In the genomic region with DNA sequence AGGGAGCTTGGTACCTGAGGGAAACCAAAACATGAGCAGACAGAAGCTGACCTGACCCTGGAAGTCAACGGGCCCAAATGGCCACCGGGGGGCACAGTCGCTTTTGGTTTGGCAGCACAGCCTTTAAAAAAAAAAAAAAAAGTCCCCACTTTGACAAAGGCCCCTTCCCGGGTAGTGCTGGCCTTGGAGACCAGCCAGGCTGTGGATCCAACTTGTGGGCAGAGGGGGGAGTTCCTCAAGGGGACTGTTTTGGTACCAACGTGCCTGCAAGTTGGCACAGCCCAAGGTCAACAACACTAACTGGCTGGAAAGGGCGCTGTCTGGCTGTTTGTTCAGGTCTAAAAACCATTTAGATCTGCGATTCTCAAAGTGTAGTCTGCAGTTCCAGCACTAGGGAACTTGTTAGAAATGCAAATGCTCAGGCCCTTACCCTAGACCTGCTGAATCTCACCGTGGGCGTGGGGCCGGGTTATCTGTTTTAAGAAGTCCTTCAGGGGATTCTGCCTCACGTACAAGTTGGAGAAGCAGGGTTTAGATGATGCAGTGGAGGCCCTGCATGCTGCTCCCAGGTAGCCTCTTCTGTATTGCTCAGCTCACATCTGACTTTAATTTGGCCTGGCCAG, we compare ENCODE assay signal across 8 cellular contexts.
DNase-seq lines count a peak whose midpoint lies in the region; ATAC-seq and TF ChIP-seq lines count a peak whose summit lies in the region.

No MANE protein-coding gene starts in this region.

- H3K4me3 Mint-ChIP-seq in activated T-helper 1 cell treated with anti-CD3 and anti-CD28 coated beads, Interleukin-12 subunit alpha, Interleukin-12 subunit beta, Interleukin-2, Interleukin-4 antibody, amounts not matched to agents 30 ng/mL and 10 ng/mL and 1 ng/mL, durations not matched to agents 14 hours and 24 hours and 36 hours, result peak overlapping the region; percentile 76
- peak overlapping the region; percentile 60 to 67 (median 65) for H3K4me3 Mint-ChIP-seq in nephron

- H3K9me2 ChIP-seq in PC-3 (replicated peaks; ENCODE audit: low read length), result no peaks in the 10 kb centered on the region

- H3K27ac ChIP-seq in PC-3 (ENCODE audit: low read length), result peak overlapping the region; percentile 94

- peaks cover 7% of the 10 kb centered on the region; the same call in 1 of the 2 replicates for H3K36me3 ChIP-seq in PC-3 (ENCODE audit: low read depth, low read length)

- H3K4me2 ChIP-seq in PC-3 (ENCODE audit: low read length), result peak overlapping the region; percentile 81

- peaks cover 29% of the 10 kb centered on the region for H3K36me3 Mint-ChIP-seq in activated T-helper 1 cell treated with anti-CD3 and anti-CD28 coated beads, Interleukin-12 subunit alpha, Interleukin-12 subunit beta, Interleukin-2, Interleukin-4 antibody, amounts not matched to agents 30 ng/mL and 10 ng/mL and 1 ng/mL, durations not matched to agents 14 hours and 24 hours and 36 hours (ENCODE audit: low read depth)
- peaks cover 18% of the 10 kb centered on the region for H3K36me3 Mint-ChIP-seq in nephron (ENCODE audit: low read depth)

- H3K27ac Mint-ChIP-seq in activated T-helper 1 cell treated with anti-CD3 and anti-CD28 coated beads, Interleukin-12 subunit alpha, Interleukin-12 subunit beta, Interleukin-2, Interleukin-4 antibody, amounts not matched to agents 30 ng/mL and 10 ng/mL and 1 ng/mL, durations not matched to agents 14 hours and 24 hours and 36 hours, result peak overlapping the region; percentile 75
- peak overlapping the region; percentile 90 to 98 (median 91) for H3K27ac Mint-ChIP-seq in nephron

- CTCF ChIA-PET in PC-3 (lab: Charles Lee), result interaction anchor here (0.5 to 1.7 kb wide), 13 partner anchors 34 to 1180 kb away, joined by 3 to 15 read pairs (median 5); partner anchors contain the start of genes LPIN1 and TRIB2

- DNase-seq in COR-L47 (lab: John Stamatoyannopoulos, UW) (peak; percentile 82), HUDEP-2 (lab: John Stamatoyannopoulos, UW; ENCODE audit: unreplicated experiment in 76 of 76) (peak in 63 of 76 experiments; percentile 5 to 71 (median 42)), PC-3 (peak; percentile 75), fibroblast of the conjunctiva (ENCODE audit: low read depth) (peak; percentile 28)
- peak; percentile 2 for DNase-seq in activated T-helper 1 cell treated with anti-CD3 and anti-CD28 coated beads, Interleukin-12 subunit alpha, Interleukin-12 subunit beta, Interleukin-2, Interleukin-4 antibody, amounts not matched to agents 30 ng/mL and 10 ng/mL and 1 ng/mL, durations not matched to agents 14 hours and 24 hours and 36 hours (ENCODE audit: low spot score)
- peak; percentile 72 for DNase-seq in stimulated activated naive CD8-positive, alpha-beta T cell treated with anti-CD3 and anti-CD28 coated beads, Interleukin-15, Interleukin-2, amounts not matched to agents 100 U/mL and 50 U/mL, for 24 hours

- peaks cover 44% of the 10 kb centered on the region for H3K4me1 Mint-ChIP-seq in activated T-helper 1 cell treated with anti-CD3 and anti-CD28 coated beads, Interleukin-12 subunit alpha, Interleukin-12 subunit beta, Interleukin-2, Interleukin-4 antibody, amounts not matched to agents 30 ng/mL and 10 ng/mL and 1 ng/mL, durations not matched to agents 14 hours and 24 hours and 36 hours (ENCODE audit: low read depth)
- peaks cover 23% of the 10 kb centered on the region for H3K4me1 Mint-ChIP-seq in nephron

- H4K20me1 ChIP-seq in PC-3 (ENCODE audit: low read length), result no peaks in the 10 kb centered on the region

- TF ChIP-seq CTCF in PC-3 (conservative IDR thresholded peaks at IDR 0.05; ENCODE audit: low read depth, low read length), result peak; percentile 79
- peak; percentile 24 to 51 (median 45) for TF ChIP-seq CTCF in nephron (IDR thresholded peaks at IDR 0.05; ENCODE audit: unreplicated experiment in 3 of 3)

- peaks cover 30% of the 10 kb centered on the region for H3K27me3 Mint-ChIP-seq in activated T-helper 1 cell treated with anti-CD3 and anti-CD28 coated beads, Interleukin-12 subunit alpha, Interleukin-12 subunit beta, Interleukin-2, Interleukin-4 antibody, amounts not matched to agents 30 ng/mL and 10 ng/mL and 1 ng/mL, durations not matched to agents 14 hours and 24 hours and 36 hours (ENCODE audit: insufficient read depth)
- no peaks in the 10 kb centered on the region for H3K27me3 Mint-ChIP-seq in nephron (ENCODE audit: low read depth)

- peaks cover 7% of the 10 kb centered on the region for H3K9me3 Mint-ChIP-seq in activated T-helper 1 cell treated with anti-CD3 and anti-CD28 coated beads, Interleukin-12 subunit alpha, Interleukin-12 subunit beta, Interleukin-2, Interleukin-4 antibody, amounts not matched to agents 30 ng/mL and 10 ng/mL and 1 ng/mL, durations not matched to agents 14 hours and 24 hours and 36 hours
- H3K9me3 Mint-ChIP-seq in nephron, result peaks cover 5% of the 10 kb centered on the region

- peak overlapping the region; percentile 81 for H3K9ac ChIP-seq in PC-3 (ENCODE audit: low read length)

- peaks cover 23% of the 10 kb centered on the region for H3K4me1 ChIP-seq in PC-3 (ENCODE audit: insufficient read depth, low read length)

- ATAC-seq in GM21390 (IDR thresholded peaks at IDR 0.05; ENCODE audit: unreplicated experiment) (peak; percentile 37), PC-3 (peak; percentile 33)
- peak; percentile 41 for ATAC-seq in stimulated activated naive CD8-positive, alpha-beta T cell treated with anti-CD3 and anti-CD28 coated beads, Interleukin-15, Interleukin-2, amounts not matched to agents 100 U/mL and 50 U/mL, for 24 hours

- intact Hi-C loops in PC-3 (cut with micrococcal nuclease), result no loop called here
- intact Hi-C loops in activated T-helper 1 cell treated with anti-CD3 and anti-CD28 coated beads, Interleukin-12 subunit alpha, Interleukin-12 subunit beta, Interleukin-2, Interleukin-4 antibody, amounts not matched to agents 30 ng/mL and 10 ng/mL and 1 ng/mL, durations not matched to agents 14 hours and 24 hours and 36 hours (cut with micrococcal nuclease), result loop anchor here (5.0 kb wide), 2 partner anchors 118 to 1103 kb away; no protein-coding TSS in a partner anchor

- H3F3A ChIP-seq in PC-3 (ENCODE audit: low read length, unreplicated experiment), result peaks cover 5% of the 10 kb centered on the region

- peak overlapping the region; percentile 63 for H2AFZ ChIP-seq in PC-3 (ENCODE audit: low read length)

- H3K4me3 ChIP-seq in PC-3 (ENCODE audit: low read length), result peak overlapping the region; percentile 57

- no peaks in the 10 kb centered on the region for H3K79me2 ChIP-seq in PC-3 (ENCODE audit: low read length)

- H3K9me3 ChIP-seq in PC-3 (ENCODE audit: low read length), result no peaks in the 10 kb centered on the region

- POLR2A ChIA-PET in PC-3 (lab: Charles Lee; ENCODE audit: unreplicated experiment), result interaction anchor here (0.6 to 0.7 kb wide), 5 partner anchors 327 to 889 kb away, joined by 3 to 11 read pairs (median 11); no protein-coding TSS in a partner anchor

- H3K27me3 ChIP-seq in PC-3 (ENCODE audit: low read length), result no peaks in the 10 kb centered on the region

- BruUV-seq in PC-3 (replicated peaks; lab: Mats Ljungman, UMichigan), result TSS peak; percentile 82

Comparison
In these comparisons a context has a peak if more than half of its experiments do, and no peak if none do; other contexts are left out.
1. Peak in every context shown above with its lines: DNase-seq, ATAC-seq, H3K4me3 ChIP-seq and H3K27ac ChIP-seq.
2. DNase-seq: peak in every context shown above with its lines; median percentile 82 in COR-L47; 75 in PC-3; 72 in stimulated activated naive CD8-positive, alpha-beta T cell treated with anti-CD3 and anti-CD28 coated beads, Interleukin-15, Interleukin-2, amounts not matched to agents 100 U/mL and 50 U/mL, for 24 hours; 42 in HUDEP-2; 28 in fibroblast of the conjunctiva; 2 in activated T-helper 1 cell treated with anti-CD3 and anti-CD28 coated beads, Interleukin-12 subunit alpha, Interleukin-12 subunit beta, Interleukin-2, Interleukin-4 antibody, amounts not matched to agents 30 ng/mL and 10 ng/mL and 1 ng/mL, durations not matched to agents 14 hours and 24 hours and 36 hours.